Comparison of ENCODE assay signal across 8 cellular contexts in genomic region chr2:44778671-44779476, GRCh38.
DNase-seq lines count a peak whose midpoint lies in the region; ATAC-seq and TF ChIP-seq lines count a peak whose summit lies in the region.

No MANE protein-coding gene starts in this region.

- H3K27me3 ChIP-seq in HUES6 (ENCODE audit: control insufficient read depth, insufficient read depth, low read length): peaks cover 56% of the 10 kb centered on the region
- H3K27me3 ChIP-seq in iPS-20b (ENCODE audit: insufficient read depth, low read length): peaks cover 66% of the 10 kb centered on the region

- TF ChIP-seq CTCF in GM13977 (IDR thresholded peaks at IDR 0.05; ENCODE audit: extremely low read depth, insufficient read depth, missing control alignments) (no peak), omental fat pad (IDR thresholded peaks at IDR 0.05) (no peak)

- H3K4me1 ChIP-seq in HUES6 (ENCODE audit: control insufficient read depth, insufficient read depth, low read length) (peaks cover 37% of the 10 kb centered on the region), iPS-20b (ENCODE audit: insufficient read depth, low read length) (peaks cover 53% of the 10 kb centered on the region)

- peak overlapping the region; percentile 44 for H3K4me3 ChIP-seq in HUES6 (ENCODE audit: low read depth, low read length)
- peak overlapping the region; percentile 51 for H3K4me3 ChIP-seq in iPS-20b (ENCODE audit: low read length)

- H3K9ac ChIP-seq in HUES6 (ENCODE audit: low read length) (no peak overlapping the region), iPS-20b (ENCODE audit: low read depth, low read length) (peak overlapping the region; percentile 53; the same call in 1 of the 2 replicates)

- H3K27ac ChIP-seq in HUES6 (ENCODE audit: low read depth, low read length) (no peak overlapping the region), iPS-20b (ENCODE audit: low read length) (peak overlapping the region; percentile 18)

- H3K9me3 ChIP-seq in HUES6 (ENCODE audit: control insufficient read depth, insufficient read depth, low read depth, low read length): peaks cover 10% of the 10 kb centered on the region
- H3K9me3 ChIP-seq in iPS-20b (ENCODE audit: insufficient read depth, low read depth, low read length): no peaks in the 10 kb centered on the region; the same call in 1 of the 2 replicates

- ATAC-seq in GM21723 (IDR thresholded peaks at IDR 0.05; ENCODE audit: unreplicated experiment) (peak; percentile 99), omental fat pad (ENCODE audit: low FRiP score) (no peak)

- DNase-seq in GM13977 (ENCODE audit: low spot score) (peak; percentile 90), ureter (ENCODE audit: low spot score) (no peak), AG08395 (ENCODE audit: low spot score) (no peak), omental fat pad (ENCODE audit: low spot score) (no peak)
- DNase-seq in activated CD4-positive, alpha-beta T cell treated with anti-CD3 and anti-CD28 coated beads, Interleukin-2, amount 50 U/mL, for 4 hours: no peak

- H3K36me3 ChIP-seq in HUES6 (ENCODE audit: control insufficient read depth, insufficient read depth, low read length) (no peaks in the 10 kb centered on the region), iPS-20b (ENCODE audit: insufficient read depth, low read depth, low read length) (no peaks in the 10 kb centered on the region)

- in situ Hi-C loops in GM13977 (cut with MboI; ENCODE audit: low pct_unique_long_range_greater_than_20kb, low sequenced_read_pairs, unreplicated experiment): no loop called here
